In genomic region chr1:200737647-200738296, GRCh38 we compare ENCODE assay signal across 8 cellular contexts. TPM values are rescaled to one million over a fixed set of nuclear protein-coding genes. Genes with fewer than 3 reads are reported as not detected.
DNase-seq lines count a peak whose midpoint lies in the region; ATAC-seq and TF ChIP-seq lines count a peak whose summit lies in the region.

No MANE protein-coding gene starts in this region.

- H2BK120ac ChIP-seq in mesenchymal stem cell (ENCODE audit: low read depth, low read length) = no peak overlapping the region

- peak overlapping the region; percentile 57 for H2AFZ ChIP-seq in mesenchymal stem cell (ENCODE audit: low read depth, low read length)

- H3K27me3 ChIP-seq in heart right ventricle (peaks cover 0 to 39% (median 0%) of the 10 kb centered on the region in 7 donors), mesenchymal stem cell (ENCODE audit: control insufficient read depth in 1 of 2, insufficient read depth in 1 of 2, low read length in 2 of 2) (no peaks in the 10 kb centered on the region), upper lobe of right lung (no peaks in the 10 kb centered on the region)

- H3K36me3 ChIP-seq in heart right ventricle (no peaks in the 10 kb centered on the region), mesenchymal stem cell (ENCODE audit: control insufficient read depth in 1 of 2, insufficient read depth in 2 of 2, low read depth in 1 of 2, low read length in 2 of 2) (no peaks in the 10 kb centered on the region), upper lobe of right lung (no peaks in the 10 kb centered on the region)

- peak overlapping the region in 1 of 2 experiments; percentile 69 for H3K4ac ChIP-seq in mesenchymal stem cell (ENCODE audit: low read depth in 1 of 2, low read length in 2 of 2)

- peak overlapping the region; percentile 85 for H4K8ac ChIP-seq in mesenchymal stem cell (ENCODE audit: low read length)

- H3K4me3 ChIP-seq in heart right ventricle = peak overlapping the region in 8 of 10 donors; percentile 23 to 98 (median 92)
- H3K4me3 ChIP-seq in mesenchymal stem cell (ENCODE audit: insufficient read depth in 1 of 2, low read depth in 1 of 2, low read length in 2 of 2) = peak overlapping the region in 1 of 2 experiments; percentile 86
- peak overlapping the region; percentile 78 for H3K4me3 ChIP-seq in upper lobe of right lung

- no peaks in the 10 kb centered on the region for H3K36me3 Mint-ChIP-seq in activated naive CD8-positive, alpha-beta T cell treated with anti-CD3 and anti-CD28 coated beads, Interleukin-2, amount 50 U/mL, for 24 hours (ENCODE audit: low read depth)

- intact Hi-C loops in heart right ventricle (cut with DNase I) (loop anchor here in 9 of 10 donors (2.0 to 10.0 kb wide), 7 partner anchors 63 to 117 kb away; partner anchors contain the start of genes KIF14 (in 3 of the 9) and DDX59 (in 1 of the 9)), left ventricle myocardium superior (cut with micrococcal nuclease) (no loop called here), upper lobe of right lung (cut with DNase I) (no loop called here)

- H3K14ac ChIP-seq in mesenchymal stem cell (ENCODE audit: low read length in 2 of 2) = no peak overlapping the region

- WGBS in heart right ventricle, 2 donors = 77 to 83% methylated on average over 8 of the region's 8 CpGs
- 92% methylated on average over 5 of the region's 8 CpGs for WGBS in mesenchymal stem cell

- no peaks in the 10 kb centered on the region for H3K9me3 Mint-ChIP-seq in activated naive CD8-positive, alpha-beta T cell treated with anti-CD3 and anti-CD28 coated beads, Interleukin-2, amount 50 U/mL, for 24 hours

- H3K27ac ChIP-seq in heart right ventricle (peak overlapping the region in 9 of 10 donors; percentile 82 to 100 (median 99)), mesenchymal stem cell (ENCODE audit: low read length, poor library complexity, severe bottlenecking) (peak overlapping the region; percentile 83), upper lobe of right lung (peak overlapping the region; percentile 79)

- H3K9me3 ChIP-seq in heart right ventricle (no peaks in the 10 kb centered on the region), mesenchymal stem cell (ENCODE audit: control insufficient read depth, low read length) (no peaks in the 10 kb centered on the region), upper lobe of right lung (no peaks in the 10 kb centered on the region)

- H2AK5ac ChIP-seq in mesenchymal stem cell (ENCODE audit: low read length, severe bottlenecking) = peak overlapping the region; percentile 69

- no peak for DNase-seq in heart right ventricle
- no peak for DNase-seq in left ventricle myocardium superior
- DNase-seq in activated naive CD8-positive, alpha-beta T cell treated with anti-CD3 and anti-CD28 coated beads, Interleukin-2, amount 50 U/mL, for 24 hours = no peak
- no peak for DNase-seq in mesenchymal stem cell
- DNase-seq in upper lobe of right lung = no peak
- no peak for DNase-seq in NCI-H146 (lab: John Stamatoyannopoulos, UW)
- DNase-seq in DMS153 treated with DMSO at 0.1 percent for 48 hours (lab: John Stamatoyannopoulos, UW; ENCODE audit: unreplicated experiment) = no peak

- H3K27ac Mint-ChIP-seq in activated naive CD8-positive, alpha-beta T cell treated with anti-CD3 and anti-CD28 coated beads, Interleukin-2, amount 50 U/mL, for 24 hours = peak overlapping the region; percentile 32

- H3K4me1 Mint-ChIP-seq in activated naive CD8-positive, alpha-beta T cell treated with anti-CD3 and anti-CD28 coated beads, Interleukin-2, amount 50 U/mL, for 24 hours = peaks cover 55% of the 10 kb centered on the region

- H2BK5ac ChIP-seq in mesenchymal stem cell (ENCODE audit: low read depth, low read length, poor library complexity, severe bottlenecking) = no peak overlapping the region

- H3K4me3 Mint-ChIP-seq in activated naive CD8-positive, alpha-beta T cell treated with anti-CD3 and anti-CD28 coated beads, Interleukin-2, amount 50 U/mL, for 24 hours = peak overlapping the region; percentile 88

- H4K91ac ChIP-seq in mesenchymal stem cell (ENCODE audit: low read length) = peak overlapping the region; percentile 66

- peak overlapping the region; percentile 93 for H3K9ac ChIP-seq in mesenchymal stem cell (ENCODE audit: low read length)

- H3K27me3 Mint-ChIP-seq in activated naive CD8-positive, alpha-beta T cell treated with anti-CD3 and anti-CD28 coated beads, Interleukin-2, amount 50 U/mL, for 24 hours = peaks cover 13% of the 10 kb centered on the region

- peaks cover 5 to 36% (median 27%) of the 10 kb centered on the region in 9 donors for H3K4me1 ChIP-seq in heart right ventricle
- peaks cover 2% of the 10 kb centered on the region for H3K4me1 ChIP-seq in mesenchymal stem cell (ENCODE audit: control insufficient read depth, insufficient read depth, low read depth, low read length)
- H3K4me1 ChIP-seq in upper lobe of right lung = peaks cover 15% of the 10 kb centered on the region

- H3K79me1 ChIP-seq in mesenchymal stem cell (replicated peaks; ENCODE audit: low read length, poor library complexity, severe bottlenecking) = no peaks in the 10 kb centered on the region

- H3K23ac ChIP-seq in mesenchymal stem cell (ENCODE audit: low read length in 2 of 2) = peak overlapping the region in 1 of 2 experiments; percentile 87

- H2BK12ac ChIP-seq in mesenchymal stem cell (ENCODE audit: low read length in 2 of 2) = peak overlapping the region in 1 of 2 experiments; percentile 68

- peak overlapping the region; percentile 37 for H2BK15ac ChIP-seq in mesenchymal stem cell (ENCODE audit: low read depth, poor library complexity, severe bottlenecking)

- H3K18ac ChIP-seq in mesenchymal stem cell (ENCODE audit: low read depth in 1 of 2, low read length in 2 of 2) = peak overlapping the region in 1 of 2 experiments; percentile 59

- no peak overlapping the region for H3K4me2 ChIP-seq in mesenchymal stem cell (ENCODE audit: low read length, poor library complexity, severe bottlenecking)

- TF ChIP-seq CTCF in heart right ventricle (IDR thresholded peaks at IDR 0.05) = no peak
- TF ChIP-seq CTCF in upper lobe of right lung (IDR thresholded peaks at IDR 0.05) = no peak

- ATAC-seq in heart right ventricle (no peak), left ventricle myocardium superior (no peak), upper lobe of right lung (no peak), GM18868 (IDR thresholded peaks at IDR 0.05; ENCODE audit: unreplicated experiment) (no peak)
- ATAC-seq in activated naive CD8-positive, alpha-beta T cell treated with anti-CD3 and anti-CD28 coated beads, Interleukin-2, amount 50 U/mL, for 24 hours = no peak

RNA-seq across cellular contexts. Expression of gene CAMSAP2, which starts 0.9 kb away (rescaled TPM):
- 10 to 100 TPM; 36.4 to 47.1 (median 38.1) TPM for total RNA-seq in heart right ventricle
- polyA plus RNA-seq in heart right ventricle = 10 to 100 TPM in 1 of 2 donors, 1 to 10 TPM in 1; 7.0 to 11.3 TPM
- total RNA-seq in left ventricle myocardium superior = 42.1 TPM
- 24.0 TPM for polyA plus RNA-seq in mesenchymal stem cell (2013, experiment 1 of 2)
- 23.8 TPM for polyA plus RNA-seq in mesenchymal stem cell (2013, experiment 2 of 2)
- total RNA-seq in upper lobe of right lung = 34.8 TPM

Comparison
In these comparisons a context has a peak if more than half of its experiments do, and no peak if none do; other contexts are left out.
1. intact Hi-C loops: an anchor here in heart right ventricle (2.0 to 10.0 kb wide); none called in left ventricle myocardium superior and upper lobe of right lung.